Comparison of ENCODE assay signal across 12 cellular contexts in the genomic region with DNA sequence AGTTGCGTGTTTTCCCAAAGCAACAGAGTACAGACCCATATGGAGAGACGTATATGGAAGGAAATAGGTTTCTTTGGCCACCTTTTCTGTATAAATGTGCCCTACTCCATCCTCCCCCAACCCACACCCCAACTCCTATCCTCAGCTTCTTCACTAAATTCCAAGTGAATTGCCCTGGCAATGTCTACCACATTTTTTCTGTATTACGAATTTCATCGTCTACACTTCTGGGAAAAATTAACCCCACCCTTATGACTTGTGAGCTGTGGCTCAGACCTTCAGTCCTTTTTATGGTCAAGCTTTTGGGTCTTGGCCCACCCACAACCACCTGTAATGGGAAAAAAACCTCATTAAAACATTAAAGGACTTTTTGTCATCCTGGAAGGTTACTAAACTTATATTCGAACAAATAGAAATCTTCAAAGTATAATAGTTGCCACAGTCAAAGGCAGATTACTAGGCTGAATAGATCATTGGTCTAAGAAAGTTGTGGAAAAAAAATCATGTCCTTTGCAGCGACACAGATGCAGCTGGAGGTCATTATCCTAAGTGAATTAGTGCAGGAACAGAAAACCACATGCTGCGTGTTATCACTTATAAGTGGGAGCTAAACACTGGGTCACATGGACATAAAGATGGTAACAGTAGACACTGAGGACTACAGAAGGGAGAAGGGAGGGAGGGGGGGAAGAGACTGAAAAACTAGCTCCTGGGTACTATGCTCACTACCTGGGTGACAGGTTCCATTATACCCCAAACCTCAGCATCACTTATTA. TPM values are rescaled to one million over a fixed set of nuclear protein-coding genes. Genes with fewer than 3 reads are reported as not detected.
DNase-seq lines count a peak whose midpoint lies in the region; ATAC-seq and TF ChIP-seq lines count a peak whose summit lies in the region.
"Had no signal": no experiment of that assay in that cellular context is flagged by ENCODE, and none has a peak within 500 bp of the region (broad histone marks: within the 10 kb centered on the region; RNA-seq: fewer than 3 reads in every experiment).

No MANE protein-coding gene starts in this region.

- no peaks in the 10 kb centered on the region for H4K20me1 ChIP-seq in SK-N-SH (ENCODE audit: insufficient read depth)
- H4K20me1 ChIP-seq: BLaER1 treated with 17β-estradiol and CSF1 and Interleukin-3, amounts not matched to agents 10 nM and 100 nM had no signal

- DNase-seq in HCEC 1CT (peak; percentile 74), SK-N-SH (peak; percentile 32), fibroblast of pulmonary artery (ENCODE audit: low read depth) (peak; percentile 59), RKO (ENCODE audit: low spot score) (no peak), vagina (ENCODE audit: extremely low spot score in 2 of 2) (no peak)
- DNase-seq in activated CD8-positive, alpha-beta memory T cell treated with anti-CD3 and anti-CD28 coated beads, Interleukin-2, amount 50 U/mL, for 48 hours, result no peak
- DNase-seq: erythroblast, immature natural killer cell, NCI-H510A treated with DMSO at 0.1 percent for 48 hours had no signal

- peaks cover 43% of the 10 kb centered on the region for H3K4me1 ChIP-seq in ACC112 (ENCODE audit: control insufficient read depth, insufficient read depth, low read length, unreplicated experiment)
- H3K4me1 ChIP-seq in SK-N-SH (ENCODE audit: control insufficient read depth in 1 of 2, insufficient read depth in 2 of 2, low read depth in 1 of 2, low read length in 1 of 2), result peaks cover 15 to 36% of the 10 kb centered on the region in 2 experiments; a peak in 3 of 4 replicates
- H3K4me1 ChIP-seq in vagina, result no peaks in the 10 kb centered on the region

- no peak for ATAC-seq in GM18861 (IDR thresholded peaks at IDR 0.05; ENCODE audit: unreplicated experiment)

- H3K27me3 ChIP-seq in ACC112 (ENCODE audit: insufficient read depth, low read length) (no peaks in the 10 kb centered on the region), SK-N-SH (ENCODE audit: insufficient read depth) (no peaks in the 10 kb centered on the region), vagina (no peaks in the 10 kb centered on the region)
- H3K27me3 ChIP-seq: BLaER1 treated with 17β-estradiol and CSF1 and Interleukin-3, amounts not matched to agents 10 nM and 100 nM had no signal

- no peaks in the 10 kb centered on the region for H3F3A ChIP-seq in SK-N-SH (replicated peaks; ENCODE audit: insufficient read depth)

- 56% methylated on average over 7 of the region's 7 CpGs for WGBS in SK-N-SH (ENCODE audit: low lambda C conversion rate)

- H3K36me3 ChIP-seq in ACC112 (ENCODE audit: insufficient read depth, low read length), result no peaks in the 10 kb centered on the region
- H3K36me3 ChIP-seq in SK-N-SH (replicated peaks in 1 of 2; ENCODE audit: control insufficient read depth in 1 of 2, insufficient read depth in 2 of 2, low read length in 1 of 2), result no peaks in the 10 kb centered on the region
- H3K36me3 ChIP-seq in vagina, result no peaks in the 10 kb centered on the region
- H3K36me3 ChIP-seq: BLaER1 treated with 17β-estradiol and CSF1 and Interleukin-3, amounts not matched to agents 10 nM and 100 nM had no signal

- POLR2A ChIA-PET in SK-N-SH (lab: Yijun Ruan, JAX), result interaction anchor here (1.3 to 2.7 kb wide), 2 partner anchors 16 to 113 kb away, joined by 6 to 14 read pairs; a partner anchor contains a TSS

- H3K79me2 ChIP-seq in ACC112 (ENCODE audit: control insufficient read depth, insufficient read depth, low read length, unreplicated experiment) (no peaks in the 10 kb centered on the region), SK-N-SH (ENCODE audit: insufficient read depth) (no peaks in the 10 kb centered on the region)

- no peak overlapping the region for H3K9ac ChIP-seq in SK-N-SH
- H3K9ac ChIP-seq: BLaER1 treated with 17β-estradiol and CSF1 and Interleukin-3, amounts not matched to agents 10 nM and 100 nM had no signal

- TF ChIP-seq CTCF in SK-N-SH (IDR thresholded peaks at IDR 0.05) (no peak), fibroblast of pulmonary artery (IDR thresholded peaks at IDR 0.05; ENCODE audit: low read length, missing control alignments) (no peak), vagina (IDR thresholded peaks at IDR 0.05) (no peak)

- intact Hi-C loops in vagina (cut with DNase I), result no loop called here

- TF ChIP-seq RAD21 in SK-N-SH (IDR thresholded peaks at IDR 0.05; ENCODE audit: low read length), result no peak

- H3K4me3 ChIP-seq in ACC112 (ENCODE audit: low read depth, low read length) (peak overlapping the region; percentile 58), SK-N-SH (ENCODE audit: low read depth in 2 of 2, low read length in 1 of 2) (no peak overlapping the region), fibroblast of pulmonary artery (replicated peaks; ENCODE audit: low read depth, low read length) (no peak overlapping the region), vagina (no peak overlapping the region)
- H3K4me3 ChIP-seq: BLaER1 treated with 17β-estradiol and CSF1 and Interleukin-3, amounts not matched to agents 10 nM and 100 nM had no signal

- H2AFZ ChIP-seq in ACC112 (ENCODE audit: low read length, unreplicated experiment), result peak overlapping the region; percentile 87
- H2AFZ ChIP-seq in SK-N-SH (ENCODE audit: low read depth), result peak overlapping the region; percentile 5; the same call in 1 of the 2 replicates

- TF ChIP-seq POLR2A in vagina (IDR thresholded peaks at IDR 0.05), result no peak

- peak overlapping the region; percentile 92 for H3K27ac ChIP-seq in ACC112 (ENCODE audit: low read depth, low read length)
- H3K27ac ChIP-seq in SK-N-SH (ENCODE audit: low read depth in 2 of 2, low read length in 1 of 2), result peak overlapping the region; percentile 51 to 64
- no peak overlapping the region for H3K27ac ChIP-seq in vagina
- H3K27ac ChIP-seq: BLaER1 treated with 17β-estradiol and CSF1 and Interleukin-3, amounts not matched to agents 10 nM and 100 nM had no signal

- peak in 1 of 2 experiments; percentile 90; a peak in 2 of 4 replicates for TF ChIP-seq EP300 in SK-N-SH (IDR thresholded peaks at IDR 0.05; ENCODE audit: borderline replicate concordance in 1 of 2, low read depth in 1 of 2, low read length in 1 of 2)

- peak overlapping the region; percentile 27 for H3K4me2 ChIP-seq in SK-N-SH
- H3K4me2 ChIP-seq: BLaER1 treated with 17β-estradiol and CSF1 and Interleukin-3, amounts not matched to agents 10 nM and 100 nM had no signal

- H3K9me2 ChIP-seq in SK-N-SH, result no peaks in the 10 kb centered on the region

- CTCF ChIA-PET in SK-N-SH (lab: Yijun Ruan, JAX), result interaction anchor here (1.1 to 3.9 kb wide), 6 partner anchors 8 to 279 kb away, joined by 3 to 33 read pairs (median 6); a partner anchor contains a TSS

- no peaks in the 10 kb centered on the region for H3K9me3 ChIP-seq in SK-N-SH
- no peaks in the 10 kb centered on the region for H3K9me3 ChIP-seq in vagina

TF ChIP-seq in SK-N-SH, 30 proteins besides CTCF, POLR2A, EP300 and RAD21 (continues in another document):
- TF ChIP-seq JUND (IDR thresholded peaks at IDR 0.05) (no peak), NFIC (IDR thresholded peaks at IDR 0.05; ENCODE audit: borderline replicate concordance) (no peak), YY1 (IDR thresholded peaks at IDR 0.05; ENCODE audit: low read depth) (no peak), RCOR1 (IDR thresholded peaks at IDR 0.05; ENCODE audit: low read length) (peak; percentile 87), SMC3 (IDR thresholded peaks at IDR 0.05; ENCODE audit: low read depth, low read length) (no peak), MXI1 (IDR thresholded peaks at IDR 0.05; ENCODE audit: low read depth, low read length) (peak; percentile 71; the same call in 1 of the 2 replicates), GABPA (IDR thresholded peaks at IDR 0.05; ENCODE audit: low read depth) (no peak), EZH2phosphoT487 (IDR thresholded peaks at IDR 0.05; ENCODE audit: borderline replicate concordance, low read depth) (no peak), RXRA (IDR thresholded peaks at IDR 0.05; ENCODE audit: borderline replicate concordance, low read depth) (no peak), GATA2 (CRISPR knock-in tag; IDR thresholded peaks at IDR 0.05) (peak; percentile 79)
- TF ChIP-seq, protein P1, sequence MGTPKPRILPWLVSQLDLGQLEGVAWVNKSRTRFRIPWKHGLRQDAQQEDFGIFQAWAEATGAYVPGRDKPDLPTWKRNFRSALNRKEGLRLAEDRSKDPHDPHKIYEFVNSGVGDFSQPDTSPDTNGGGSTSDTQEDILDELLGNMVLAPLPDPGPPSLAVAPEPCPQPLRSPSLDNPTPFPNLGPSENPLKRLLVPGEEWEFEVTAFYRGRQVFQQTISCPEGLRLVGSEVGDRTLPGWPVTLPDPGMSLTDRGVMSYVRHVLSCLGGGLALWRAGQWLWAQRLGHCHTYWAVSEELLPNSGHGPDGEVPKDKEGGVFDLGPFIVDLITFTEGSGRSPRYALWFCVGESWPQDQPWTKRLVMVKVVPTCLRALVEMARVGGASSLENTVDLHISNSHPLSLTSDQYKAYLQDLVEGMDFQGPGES (IDR thresholded peaks at IDR 0.05; ENCODE audit: low read depth, low read length), result no peak
- TF ChIP-seq, protein P2, sequence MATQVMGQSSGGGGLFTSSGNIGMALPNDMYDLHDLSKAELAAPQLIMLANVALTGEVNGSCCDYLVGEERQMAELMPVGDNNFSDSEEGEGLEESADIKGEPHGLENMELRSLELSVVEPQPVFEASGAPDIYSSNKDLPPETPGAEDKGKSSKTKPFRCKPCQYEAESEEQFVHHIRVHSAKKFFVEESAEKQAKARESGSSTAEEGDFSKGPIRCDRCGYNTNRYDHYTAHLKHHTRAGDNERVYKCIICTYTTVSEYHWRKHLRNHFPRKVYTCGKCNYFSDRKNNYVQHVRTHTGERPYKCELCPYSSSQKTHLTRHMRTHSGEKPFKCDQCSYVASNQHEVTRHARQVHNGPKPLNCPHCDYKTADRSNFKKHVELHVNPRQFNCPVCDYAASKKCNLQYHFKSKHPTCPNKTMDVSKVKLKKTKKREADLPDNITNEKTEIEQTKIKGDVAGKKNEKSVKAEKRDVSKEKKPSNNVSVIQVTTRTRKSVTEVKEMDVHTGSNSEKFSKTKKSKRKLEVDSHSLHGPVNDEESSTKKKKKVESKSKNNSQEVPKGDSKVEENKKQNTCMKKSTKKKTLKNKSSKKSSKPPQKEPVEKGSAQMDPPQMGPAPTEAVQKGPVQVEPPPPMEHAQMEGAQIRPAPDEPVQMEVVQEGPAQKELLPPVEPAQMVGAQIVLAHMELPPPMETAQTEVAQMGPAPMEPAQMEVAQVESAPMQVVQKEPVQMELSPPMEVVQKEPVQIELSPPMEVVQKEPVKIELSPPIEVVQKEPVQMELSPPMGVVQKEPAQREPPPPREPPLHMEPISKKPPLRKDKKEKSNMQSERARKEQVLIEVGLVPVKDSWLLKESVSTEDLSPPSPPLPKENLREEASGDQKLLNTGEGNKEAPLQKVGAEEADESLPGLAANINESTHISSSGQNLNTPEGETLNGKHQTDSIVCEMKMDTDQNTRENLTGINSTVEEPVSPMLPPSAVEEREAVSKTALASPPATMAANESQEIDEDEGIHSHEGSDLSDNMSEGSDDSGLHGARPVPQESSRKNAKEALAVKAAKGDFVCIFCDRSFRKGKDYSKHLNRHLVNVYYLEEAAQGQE (IDR thresholded peaks at IDR 0.05; ENCODE audit: low read depth, low read length), result no peak

RNA-seq across cellular contexts. Expression of a gene that starts 15.7 kb away (rescaled TPM):
- 56.3 and 56.7 TPM in 2 replicates for polyA plus RNA-seq in SK-N-SH (2012; rRNA removed)
- polyA plus RNA-seq in SK-N-SH (2012; cell fraction: cytosol; rRNA removed), result 30.8 and 34.1 TPM in 2 replicates
- 154 and 164 TPM in 2 replicates for polyA plus RNA-seq in SK-N-SH (2012; cell fraction: nucleus; rRNA removed)
- 1,179 TPM for total RNA-seq in vagina

Comparison
In these comparisons a context has a peak if more than half of its experiments do, and no peak if none do; other contexts are left out.
1. DNase-seq: peak in HCEC 1CT (single experiment), SK-N-SH (single experiment) and fibroblast of pulmonary artery (single experiment); none in activated CD8-positive, alpha-beta memory T cell treated with anti-CD3 and anti-CD28 coated beads, Interleukin-2, amount 50 U/mL, for 48 hours (single experiment), RKO (single experiment) and vagina (0 of 2).